Comparison of ENCODE assay signal across 1 cellular context in genomic region chr13:48192536-48192935, GRCh38.
TF ChIP-seq lines count a peak whose summit lies in the region.

No MANE protein-coding gene starts in this region.

TF ChIP-seq in K562, 482 proteins besides CTCF, POLR2A, EP300 and RAD21 (continued from another document):
- TF ChIP-seq BRF2 (IDR thresholded peaks at IDR 0.05; ENCODE audit: borderline replicate concordance, insufficient read depth, insufficient read length): no peak
